8 cellular contexts compared by ENCODE assay signal in genomic region chr2:218217366-218218309, GRCh38. TPM values are rescaled to one million over a fixed set of nuclear protein-coding genes. Genes with fewer than 3 reads are reported as not detected.
DNase-seq lines count a peak whose midpoint lies in the region; ATAC-seq, FAIRE-seq and TF ChIP-seq lines count a peak whose summit lies in the region.

No MANE protein-coding gene starts in this region.

- peak overlapping the region; percentile 69 for H3K27ac ChIP-seq in H1 (ENCODE audit: low read depth, low read length)

- peak; percentile 59 for DNase-seq in ELR (ENCODE audit: low read depth)
- peak; percentile 49 for DNase-seq in MV-4-11 (lab: John Stamatoyannopoulos, UW)
- DNase-seq in activated CD8-positive, alpha-beta memory T cell treated with anti-CD3 and anti-CD28 coated beads for 24 hours, result peak; percentile 86
- peak in 1 of 2 experiments; percentile 66 for DNase-seq in H1 (ENCODE audit: low read depth in 1 of 2, low spot score in 2 of 2)
- DNase-seq in mucosa of descending colon, result peak; percentile 70 to 90 (median 84)
- peak; percentile 64 for DNase-seq in stimulated activated CD8-positive, alpha-beta memory T cell treated with anti-CD3 and anti-CD28 coated beads, Interleukin-4, amount 100 ng/mL, for 24 hours (ENCODE audit: low read depth)
- DNase-seq in globus pallidus (ENCODE audit: low spot score), result no peak

- POLR2A ChIA-PET in H1 (lab: Charles Lee; ENCODE audit: partially characterized antibody), result interaction anchor here (0.7 to 1.8 kb wide), 3 partner anchors 13 to 40 kb away, joined by 3 to 12 read pairs (median 3); no protein-coding TSS in a partner anchor

- CTCF ChIA-PET in H1 (lab: Charles Lee; ENCODE audit: partially characterized antibody), result interaction anchor here (0.5 to 2.0 kb wide), 2 partner anchors 14 to 681 kb away, joined by 3 to 7 read pairs; no protein-coding TSS in a partner anchor

- no peak overlapping the region for H2AFZ ChIP-seq in H1 (ENCODE audit: low read length)

- H3K79me2 ChIP-seq in H1 (ENCODE audit: control insufficient read depth in 1 of 2, insufficient read depth in 2 of 2, low read length in 2 of 2), result peaks cover 38 to 51% of the 10 kb centered on the region in 2 experiments

- H4K20me1 ChIP-seq in H1 (replicated peaks in 1 of 2; ENCODE audit: control insufficient read depth in 1 of 2, insufficient read depth in 2 of 2, low read length in 2 of 2), result peaks cover 4 to 9% of the 10 kb centered on the region in 2 experiments

- H2BK20ac ChIP-seq in H1 (ENCODE audit: low read length), result no peak overlapping the region

- peak overlapping the region; percentile 68 to 85 (median 75) for H3K9ac ChIP-seq in H1 (replicated peaks in 1 of 4; ENCODE audit: extremely low read depth in 1 of 4, low read depth in 3 of 4, low read length in 3 of 4)

- WGBS in H1 (ENCODE audit: extremely low coverage in 1 of 2, insufficient coverage in 1 of 2, insufficient read length in 1 of 2, insufficient replicate concordance in 2 of 2, low coverage in 1 of 2, low lambda C conversion rate in 2 of 2, missing lambda C conversion rate in 1 of 2), 2 experiments, result 1% methylated on average over 44 of the region's 47 CpGs; no CpG with 5 or more reads in 1 of the 2 experiments

- H3K4me3 ChIP-seq in H1 (ENCODE audit: extremely low read depth in 1 of 4, insufficient read depth in 2 of 4, low read depth in 3 of 4, low read length in 4 of 4) (peak overlapping the region; percentile 87 to 93 (median 92)), mucosa of descending colon (peak overlapping the region; percentile 93)

- H4K91ac ChIP-seq in H1 (replicated peaks; ENCODE audit: insufficient read length, low read length), result peak overlapping the region; percentile 94

- H4K8ac ChIP-seq in H1 (ENCODE audit: extremely low read depth, insufficient read depth, low read length), result peak overlapping the region; percentile 71; the same call in 1 of the 2 replicates

- peak overlapping the region; percentile 64 to 92 for H3K4me2 ChIP-seq in H1 (ENCODE audit: insufficient read depth in 1 of 2, low read depth in 2 of 2, low read length in 2 of 2)

- H3K23me2 ChIP-seq in H1 (ENCODE audit: low read depth, low read length), result peaks cover 2% of the 10 kb centered on the region; the same call in 1 of the 2 replicates

- H3K4me1 ChIP-seq in H1 (replicated peaks in 1 of 4; ENCODE audit: control insufficient read depth in 3 of 4, insufficient read depth in 4 of 4, low read length in 3 of 4) (peaks cover 0 to 10% (median 3%) of the 10 kb centered on the region in 4 experiments; a peak in 3 of 7 replicates), mucosa of descending colon (ENCODE audit: low read depth) (peaks cover 49% of the 10 kb centered on the region)

- no peak overlapping the region for H3K23ac ChIP-seq in H1 (ENCODE audit: insufficient read length)

- peaks cover 14% of the 10 kb centered on the region; the same call in 1 of the 2 replicates for H3K79me1 ChIP-seq in H1 (ENCODE audit: low read depth, low read length)

- no peak for TF ChIP-seq EP300 in H1 (IDR thresholded peaks at IDR 0.05; ENCODE audit: borderline replicate concordance in 1 of 2, low read depth in 2 of 2, low read length in 2 of 2)

- no peak overlapping the region for H2BK120ac ChIP-seq in H1 (replicated peaks; ENCODE audit: low read depth, low read length)

- TF ChIP-seq POLR2A in H1 (IDR thresholded peaks at IDR 0.05; ENCODE audit: control extremely low read depth in 1 of 2, low read depth in 2 of 2, low read length in 2 of 2), result peak in 1 of 2 experiments; percentile 67; a peak in 1 of 3 replicates

- H3K9me3 ChIP-seq in H1 (ENCODE audit: insufficient read depth in 2 of 2, low read depth in 1 of 2, low read length in 1 of 2) (no peaks in the 10 kb centered on the region), mucosa of descending colon (no peaks in the 10 kb centered on the region)

- ATAC-seq in GM21825 (IDR thresholded peaks at IDR 0.05; ENCODE audit: unreplicated experiment) (peak; percentile 26), mucosa of descending colon (peak; percentile 83)

- FAIRE-seq in H1 (lab: Jason Lieb, UNC), result no peak

- peak overlapping the region; percentile 91 for H2BK5ac ChIP-seq in H1 (ENCODE audit: low read depth, low read length)

- TF ChIP-seq CTCF in H1 (IDR thresholded peaks at IDR 0.05; ENCODE audit: control extremely low read depth in 1 of 3, insufficient read depth in 1 of 3, low read depth in 1 of 3, low read length in 3 of 3), result no peak
- TF ChIP-seq CTCF in mucosa of descending colon (IDR thresholded peaks at IDR 0.05), result no peak

- peak overlapping the region; percentile 37 for H3K14ac ChIP-seq in H1 (ENCODE audit: insufficient read length)

- TF ChIP-seq RAD21 in H1 (IDR thresholded peaks at IDR 0.05 in 1 of 2, conservative IDR thresholded peaks at IDR 0.05 in 1 of 2; ENCODE audit: low read depth in 2 of 2, low read length in 2 of 2), result no peak

- H3K56ac ChIP-seq in H1 (replicated peaks; ENCODE audit: insufficient read length, low read depth, low read length), result peak overlapping the region; percentile 26

- peaks cover 0 to 9% (median 0%) of the 10 kb centered on the region in 4 experiments; a peak in 2 of 8 replicates for H3K36me3 ChIP-seq in H1 (ENCODE audit: control insufficient read depth in 2 of 4, insufficient read depth in 4 of 4, low read length in 3 of 4)
- no peaks in the 10 kb centered on the region for H3K36me3 ChIP-seq in mucosa of descending colon (ENCODE audit: low read depth)

- no peak overlapping the region for H2BK15ac ChIP-seq in H1 (ENCODE audit: low read length)

- no peak overlapping the region for H2AK5ac ChIP-seq in H1 (ENCODE audit: low read depth, low read length)

- H4K5ac ChIP-seq in H1 (ENCODE audit: insufficient read length, low read depth, low read length), result peak overlapping the region; percentile 86

- intact Hi-C loops in mucosa of descending colon (cut with DNase I, micrococcal nuclease), result no loop called here

- 0 out of 2 replicates have a peak overlapping the region, but pooled peaks have one; percentile 17 for H2BK12ac ChIP-seq in H1 (ENCODE audit: low read depth, low read length)

- H3K27me3 ChIP-seq in H1 (replicated peaks in 1 of 4; ENCODE audit: control insufficient read depth in 3 of 4, extremely low read depth in 1 of 4, insufficient read depth in 3 of 4, low read length in 3 of 4), result no peaks in the 10 kb centered on the region

- peak overlapping the region; percentile 61 for H3K4ac ChIP-seq in H1 (replicated peaks; ENCODE audit: insufficient read length, low read depth, low read length)

- peak overlapping the region; percentile 78; the same call in 1 of the 2 replicates for H3K18ac ChIP-seq in H1 (ENCODE audit: extremely low read depth, low read length)

RNA-seq across cellular contexts. Expression of gene ARPC2, which starts 0.6 kb away (rescaled TPM):
- 195 and 198 TPM in 2 replicates for total RNA-seq in H1 (2021; fragmentation: NEBNext Ultra II Directional; extraction: Animal tissue kit (Norgen Biotek cat#: 25700))
- polyA plus RNA-seq in H1 (2011; rRNA removed), result 118 and 174 TPM in 2 replicates
- polyA plus RNA-seq in H1 (2011; cell fraction: cytosol; rRNA removed), result 202 TPM
- polyA plus RNA-seq in H1 (2011; cell fraction: nucleus; rRNA removed), result 121 TPM
- polyA plus RNA-seq in H1 (2012, experiment 1 of 2), result 163 to 209 TPM (median 175 TPM) in 4 replicates
- 73.5 TPM for polyA plus RNA-seq in H1 (2012, experiment 2 of 2)
- polyA plus RNA-seq in H1 (2013, experiment 1 of 2), result 319 TPM
- polyA plus RNA-seq in H1 (2013, experiment 2 of 2), result 309 TPM
- polyA minus RNA-seq in H1 (2011; rRNA and poly(A)+ RNA removed), result 112 and 155 TPM in 2 replicates
- 105 TPM for polyA minus RNA-seq in H1 (2011; cell fraction: cytosol; rRNA and poly(A)+ RNA removed)
- polyA minus RNA-seq in H1 (2011; cell fraction: nucleus; rRNA and poly(A)+ RNA removed), result 117 TPM
- total RNA-seq in mucosa of descending colon, result 100 to 1,000 TPM; 262 to 322 (median 313) TPM

RNA-seq across cellular contexts. Expression of gene GPBAR1, which starts 43.2 kb away (rescaled TPM):
- 0.32 and 0.63 TPM in 2 replicates for total RNA-seq in H1 (2021; fragmentation: NEBNext Ultra II Directional; extraction: Animal tissue kit (Norgen Biotek cat#: 25700))
- 0.49 and 0.59 TPM in 2 replicates for polyA plus RNA-seq in H1 (2011; rRNA removed)
- 0.36 TPM for polyA plus RNA-seq in H1 (2011; cell fraction: cytosol; rRNA removed)
- 0.70 TPM for polyA plus RNA-seq in H1 (2011; cell fraction: nucleus; rRNA removed)
- 0.28 to 0.38 TPM (median 0.29 TPM) in 3 of 4 replicates, not detected in the other for polyA plus RNA-seq in H1 (2012, experiment 1 of 2)
- polyA plus RNA-seq in H1 (2012, experiment 2 of 2), result 0.22 TPM
- 0.20 TPM for polyA plus RNA-seq in H1 (2013, experiment 1 of 2)
- polyA plus RNA-seq in H1 (2013, experiment 2 of 2), result 0.24 TPM
- 0.22 and 0.54 TPM in 2 replicates for polyA minus RNA-seq in H1 (2011; rRNA and poly(A)+ RNA removed)
- not detected for polyA minus RNA-seq in H1 (2011; cell fraction: cytosol; rRNA and poly(A)+ RNA removed)
- 0.60 TPM for polyA minus RNA-seq in H1 (2011; cell fraction: nucleus; rRNA and poly(A)+ RNA removed)
- 1 to 10 TPM in 2 of 3 donors, under 1 TPM in 1; 0.64 to 3.7 (median 3.3) TPM for total RNA-seq in mucosa of descending colon

RNA-seq across cellular contexts. Expression of gene CXCR1, which starts 50.9 kb away (rescaled TPM):
- not detected in 2 replicates for total RNA-seq in H1 (2021; fragmentation: NEBNext Ultra II Directional; extraction: Animal tissue kit (Norgen Biotek cat#: 25700))
- not detected in 2 replicates for polyA plus RNA-seq in H1 (2011; rRNA removed)
- not detected for polyA plus RNA-seq in H1 (2011; cell fraction: cytosol; rRNA removed)
- not detected for polyA plus RNA-seq in H1 (2011; cell fraction: nucleus; rRNA removed)
- polyA plus RNA-seq in H1 (2012, experiment 1 of 2), result not detected in 4 replicates
- polyA plus RNA-seq in H1 (2012, experiment 2 of 2), result not detected
- polyA plus RNA-seq in H1 (2013, experiment 1 of 2), result not detected
- not detected for polyA plus RNA-seq in H1 (2013, experiment 2 of 2)
- polyA minus RNA-seq in H1 (2011; rRNA and poly(A)+ RNA removed), result not detected in 2 replicates
- not detected for polyA minus RNA-seq in H1 (2011; cell fraction: cytosol; rRNA and poly(A)+ RNA removed)
- not detected for polyA minus RNA-seq in H1 (2011; cell fraction: nucleus; rRNA and poly(A)+ RNA removed)
- under 1 TPM in 2 of 3 donors, not detected in 1; 0.13 to 0.27 TPM for total RNA-seq in mucosa of descending colon

RNA-seq across cellular contexts. Expression of gene AAMP, which starts 52.3 kb away (rescaled TPM):
- total RNA-seq in H1 (2021; fragmentation: NEBNext Ultra II Directional; extraction: Animal tissue kit (Norgen Biotek cat#: 25700)), result 119 and 125 TPM in 2 replicates
- polyA plus RNA-seq in H1 (2011; rRNA removed), result 119 and 192 TPM in 2 replicates
- polyA plus RNA-seq in H1 (2011; cell fraction: cytosol; rRNA removed), result 160 TPM
- 186 TPM for polyA plus RNA-seq in H1 (2011; cell fraction: nucleus; rRNA removed)
- 134 to 150 TPM (median 145 TPM) in 4 replicates for polyA plus RNA-seq in H1 (2012, experiment 1 of 2)
- polyA plus RNA-seq in H1 (2012, experiment 2 of 2), result 97.6 TPM
- 53.4 TPM for polyA plus RNA-seq in H1 (2013, experiment 1 of 2)
- 54.8 TPM for polyA plus RNA-seq in H1 (2013, experiment 2 of 2)
- 67.0 and 74.5 TPM in 2 replicates for polyA minus RNA-seq in H1 (2011; rRNA and poly(A)+ RNA removed)
- polyA minus RNA-seq in H1 (2011; cell fraction: cytosol; rRNA and poly(A)+ RNA removed), result 57.8 TPM
- 29.8 TPM for polyA minus RNA-seq in H1 (2011; cell fraction: nucleus; rRNA and poly(A)+ RNA removed)
- 10 to 100 TPM; 80.2 to 97.0 (median 94.1) TPM for total RNA-seq in mucosa of descending colon

RNA-seq across cellular contexts. Expression of gene PNKD, which starts 52.7 kb away (rescaled TPM):
- total RNA-seq in H1 (2021; fragmentation: NEBNext Ultra II Directional; extraction: Animal tissue kit (Norgen Biotek cat#: 25700)), result 43.9 and 44.4 TPM in 2 replicates
- 65.4 and 83.4 TPM in 2 replicates for polyA plus RNA-seq in H1 (2011; rRNA removed)
- polyA plus RNA-seq in H1 (2011; cell fraction: cytosol; rRNA removed), result 61.9 TPM
- 67.0 TPM for polyA plus RNA-seq in H1 (2011; cell fraction: nucleus; rRNA removed)
- 53.5 to 61.6 TPM (median 57.9 TPM) in 4 replicates for polyA plus RNA-seq in H1 (2012, experiment 1 of 2)
- 48.8 TPM for polyA plus RNA-seq in H1 (2012, experiment 2 of 2)
- 55.6 TPM for polyA plus RNA-seq in H1 (2013, experiment 1 of 2)
- 58.0 TPM for polyA plus RNA-seq in H1 (2013, experiment 2 of 2)
- polyA minus RNA-seq in H1 (2011; rRNA and poly(A)+ RNA removed), result 15.9 and 16.8 TPM in 2 replicates
- 5.7 TPM for polyA minus RNA-seq in H1 (2011; cell fraction: cytosol; rRNA and poly(A)+ RNA removed)
- 13.5 TPM for polyA minus RNA-seq in H1 (2011; cell fraction: nucleus; rRNA and poly(A)+ RNA removed)
- 100 to 1,000 TPM in 1 of 3 donors, 10 to 100 TPM in 2; 77.1 to 101 (median 92.1) TPM for total RNA-seq in mucosa of descending colon
